In the genomic region with DNA sequence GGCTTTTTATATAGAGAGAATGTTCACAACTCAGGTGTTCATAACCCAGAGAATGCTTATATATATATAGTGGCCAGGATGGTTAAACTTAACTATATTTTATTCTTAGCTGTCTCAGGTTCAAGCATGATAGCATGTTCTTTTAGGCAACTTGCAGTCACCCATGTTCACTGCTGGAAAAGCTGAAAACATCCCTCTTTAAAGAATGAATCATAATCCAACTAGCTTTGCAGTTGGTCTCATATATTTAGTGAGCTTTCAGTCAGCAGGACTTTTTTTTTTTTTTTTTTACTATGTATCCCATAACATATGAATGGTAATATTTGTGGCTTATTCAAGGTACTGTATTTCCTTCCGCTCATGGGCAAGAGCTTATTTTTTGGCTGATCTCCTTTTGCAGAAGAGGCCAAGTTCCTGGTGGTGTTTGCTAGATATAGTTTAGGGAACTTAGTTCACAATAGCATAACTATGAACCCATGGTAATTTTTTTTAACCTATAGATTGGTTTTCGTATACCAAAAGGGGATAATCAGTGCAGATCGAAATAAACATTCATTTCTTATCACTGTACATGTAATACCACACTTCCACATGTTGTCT, we compare ENCODE assay signal across 16 cellular contexts.
DNase-seq lines count a peak whose midpoint lies in the region; ATAC-seq and TF ChIP-seq lines count a peak whose summit lies in the region.
"Had no signal": no experiment of that assay in that cellular context is flagged by ENCODE, and none has a peak within 500 bp of the region (broad histone marks: within the 10 kb centered on the region; RNA-seq: fewer than 3 reads in every experiment).

No MANE protein-coding gene starts in this region.

- no peak overlapping the region for H2AFZ ChIP-seq in GM23338
- H2AFZ ChIP-seq in trophoblast cell (ENCODE audit: insufficient read depth, low read length, poor library complexity): no peak overlapping the region

- no peak overlapping the region for H3K4ac ChIP-seq in trophoblast cell (ENCODE audit: low read depth, low read length)

- no peaks in the 10 kb centered on the region for H3K9me3 Mint-ChIP-seq in GM23338
- H3K9me3 Mint-ChIP-seq: activated CD4-positive, alpha-beta memory T cell treated with anti-CD3 and anti-CD28 coated beads, Interleukin-2, amount 10 ng/mL, durations not matched to agents 7 days and 5 days; natural killer cell treated with Interleukin-12 subunit alpha and Interleukin-12 subunit beta and Interleukin-15 and Interleukin-18, amount 100 ng/mL, for 72 hours had no signal

- no peak overlapping the region for H3K14ac ChIP-seq in trophoblast cell (ENCODE audit: low read length)

- no peak overlapping the region for H4K91ac ChIP-seq in trophoblast cell (ENCODE audit: low read depth, low read length)

- H3K4me2 ChIP-seq in GM23338: 0 out of 2 replicates have a peak overlapping the region, but pooled peaks have one; percentile 25
- peak overlapping the region; percentile 22 for H3K4me2 ChIP-seq in skeletal muscle satellite cell (ENCODE audit: low read length)
- H3K4me2 ChIP-seq in trophoblast cell (ENCODE audit: low read length): no peak overlapping the region

- H3K79me2 ChIP-seq in GM23338 (replicated peaks; ENCODE audit: insufficient read depth) (peaks cover 16% of the 10 kb centered on the region), trophoblast cell (ENCODE audit: control insufficient read depth, insufficient read depth, low read length, poor library complexity) (no peaks in the 10 kb centered on the region)

- H3K4me1 ChIP-seq in GM23338 (ENCODE audit: insufficient read depth) (peaks cover 43% of the 10 kb centered on the region), skeletal muscle satellite cell (ENCODE audit: control insufficient read depth, insufficient read depth, low read length) (peaks cover 29% of the 10 kb centered on the region), BE2C (peaks cover 12% of the 10 kb centered on the region; the same call in 1 of the 2 replicates), trophoblast cell (ENCODE audit: control insufficient read depth in 1 of 2, insufficient read depth in 2 of 2, low read length in 2 of 2) (peaks cover 0 to 2% of the 10 kb centered on the region in 2 experiments)

- no peaks in the 10 kb centered on the region for H3K9me2 ChIP-seq in GM23338 (ENCODE audit: insufficient read depth)

- no peak overlapping the region for H2BK5ac ChIP-seq in trophoblast cell (ENCODE audit: low read depth, low read length, poor library complexity)

- no peaks in the 10 kb centered on the region for H3K36me3 ChIP-seq in GM23338 (ENCODE audit: insufficient read depth)
- H3K36me3 ChIP-seq in skeletal muscle satellite cell (ENCODE audit: insufficient read depth, low read length): no peaks in the 10 kb centered on the region
- H3K36me3 ChIP-seq in BE2C: no peaks in the 10 kb centered on the region
- H3K36me3 ChIP-seq in trophoblast cell (ENCODE audit: control insufficient read depth in 1 of 2, insufficient read depth in 2 of 2, low read length in 2 of 2): no peaks in the 10 kb centered on the region
- H3K36me3 ChIP-seq: cardiac muscle cell, HAP-1, thoracic aorta had no signal

- no peak overlapping the region for H3K23ac ChIP-seq in trophoblast cell (ENCODE audit: low read length)

- H3K18ac ChIP-seq in trophoblast cell (ENCODE audit: low read length): no peak overlapping the region

- H3K36me3 Mint-ChIP-seq in GM23338 (ENCODE audit: low read depth): no peaks in the 10 kb centered on the region
- H3K36me3 Mint-ChIP-seq: natural killer cell treated with Interleukin-12 subunit alpha and Interleukin-12 subunit beta and Interleukin-15 and Interleukin-18, amount 100 ng/mL, for 72 hours had no signal

- no peaks in the 10 kb centered on the region for H3K9me3 ChIP-seq in skeletal muscle satellite cell (replicated peaks; ENCODE audit: low read length)
- H3K9me3 ChIP-seq in BE2C: no peaks in the 10 kb centered on the region
- no peaks in the 10 kb centered on the region for H3K9me3 ChIP-seq in trophoblast cell (ENCODE audit: insufficient read depth, low read depth, low read length)
- H3K9me3 ChIP-seq: HAP-1, thoracic aorta had no signal

- H3K27me3 Mint-ChIP-seq in GM23338 (ENCODE audit: insufficient read depth, low read depth, poor library complexity): peaks cover 2% of the 10 kb centered on the region
- H3K27me3 Mint-ChIP-seq: activated CD4-positive, alpha-beta memory T cell treated with anti-CD3 and anti-CD28 coated beads, Interleukin-2, amount 10 ng/mL, durations not matched to agents 7 days and 5 days; natural killer cell treated with Interleukin-12 subunit alpha and Interleukin-12 subunit beta and Interleukin-15 and Interleukin-18, amount 100 ng/mL, for 72 hours; T-helper 17 cell had no signal

- H3K27me3 ChIP-seq in GM23338 (ENCODE audit: insufficient read depth) (no peaks in the 10 kb centered on the region), skeletal muscle satellite cell (ENCODE audit: control insufficient read depth, insufficient read depth, low read length) (no peaks in the 10 kb centered on the region), BE2C (no peaks in the 10 kb centered on the region), trophoblast cell (ENCODE audit: insufficient read depth, low read length) (no peaks in the 10 kb centered on the region)
- H3K27me3 ChIP-seq: cardiac muscle cell had no signal

- no peaks in the 10 kb centered on the region for H3F3A ChIP-seq in GM23338 (replicated peaks; ENCODE audit: low read depth)

- TF ChIP-seq CTCF in GM23338 (conservative IDR thresholded peaks at IDR 0.05; ENCODE audit: low read depth in 2 of 2): no peak
- TF ChIP-seq CTCF in BE2C (IDR thresholded peaks at IDR 0.05; ENCODE audit: low read depth, low read length): no peak

- H3K4me1 Mint-ChIP-seq in GM23338: peaks cover 36% of the 10 kb centered on the region

- no peaks in the 10 kb centered on the region for H3K79me1 ChIP-seq in trophoblast cell (ENCODE audit: low read length)

- H2BK120ac ChIP-seq in trophoblast cell (ENCODE audit: insufficient read depth, low read length, poor library complexity): no peak overlapping the region

- H3K9ac ChIP-seq in skeletal muscle satellite cell (ENCODE audit: low read depth, low read length) (peak overlapping the region; percentile 20), trophoblast cell (ENCODE audit: low read length) (no peak overlapping the region)

- H4K20me1 ChIP-seq in GM23338 (replicated peaks; ENCODE audit: insufficient read depth): no peaks in the 10 kb centered on the region

- no CpG with 5 or more reads among the region's 3 CpGs for WGBS in trophoblast cell (ENCODE audit: extremely low coverage, insufficient coverage, insufficient read length)

- H3K27ac Mint-ChIP-seq in GM23338: no peak overlapping the region
- H3K27ac Mint-ChIP-seq: activated CD4-positive, alpha-beta memory T cell treated with anti-CD3 and anti-CD28 coated beads, Interleukin-2, amount 10 ng/mL, durations not matched to agents 7 days and 5 days; T-helper 17 cell had no signal

- H2BK12ac ChIP-seq in trophoblast cell (ENCODE audit: low read length): no peak overlapping the region

- H3K4me3 ChIP-seq in GM23338: no peak overlapping the region
- no peak overlapping the region for H3K4me3 ChIP-seq in skeletal muscle satellite cell (ENCODE audit: low read length)
- no peak overlapping the region for H3K4me3 ChIP-seq in BE2C (ENCODE audit: low read depth, low read length)
- H3K4me3 ChIP-seq in trophoblast cell (ENCODE audit: low read depth, low read length): no peak overlapping the region
- H3K4me3 ChIP-seq: cardiac muscle cell, HAP-1, skin epidermis, thoracic aorta had no signal

- ATAC-seq in GM23338 (no peak), GM18505 (IDR thresholded peaks at IDR 0.05; ENCODE audit: unreplicated experiment) (no peak)
- ATAC-seq: natural killer cell treated with Interleukin-12 subunit alpha and Interleukin-12 subunit beta and Interleukin-15 and Interleukin-18, amount 100 ng/mL, for 72 hours had no signal

- DNase-seq in GM23338 (ENCODE audit: low spot score) (no peak), NOMO-1 treated with dmso at 0.1 percent for 144 hours (lab: John Stamatoyannopoulos, UW; ENCODE audit: unreplicated experiment) (peak; percentile 67), epithelial cell of prostate (ENCODE audit: low read depth, low spot score) (no peak), BE2C (no peak), trophoblast cell (no peak)
- DNase-seq: activated CD4-positive, alpha-beta memory T cell treated with anti-CD3 and anti-CD28 coated beads, Interleukin-2, amount 10 ng/mL, durations not matched to agents 7 days and 5 days; DMS 273 treated with DMSO at 0.1 percent for 48 hours; NCI-H187; T-helper 17 cell had no signal

- no peak overlapping the region for H3K4me3 Mint-ChIP-seq in GM23338
- H3K4me3 Mint-ChIP-seq: activated CD4-positive, alpha-beta memory T cell treated with anti-CD3 and anti-CD28 coated beads, Interleukin-2, amount 10 ng/mL, durations not matched to agents 7 days and 5 days; natural killer cell treated with Interleukin-12 subunit alpha and Interleukin-12 subunit beta and Interleukin-15 and Interleukin-18, amount 100 ng/mL, for 72 hours; T-helper 17 cell had no signal

- H4K12ac ChIP-seq in trophoblast cell (ENCODE audit: low read depth, low read length): no peak overlapping the region

- no peak overlapping the region for H4K8ac ChIP-seq in trophoblast cell (ENCODE audit: low read depth, low read length)

- no peak for TF ChIP-seq POLR2A in GM18505 (IDR thresholded peaks at IDR 0.05; ENCODE audit: borderline replicate concordance, extremely low read depth, insufficient read depth, insufficient read length)

- H2AK5ac ChIP-seq in trophoblast cell (ENCODE audit: low read length): no peak overlapping the region

- H3K27ac ChIP-seq in GM23338 (ENCODE audit: low read depth) (no peak overlapping the region), epithelial cell of prostate (peak overlapping the region; percentile 84), trophoblast cell (ENCODE audit: low read depth, low read length) (no peak overlapping the region)
- H3K27ac ChIP-seq: cardiac muscle cell, thoracic aorta had no signal

TF ChIP-seq in GM23338, 12 proteins besides CTCF, POLR2A, EP300 and RAD21:
- TF ChIP-seq STAT1 (IDR thresholded peaks at IDR 0.05; ENCODE audit: unreplicated experiment): no peak
TF ChIP-seq in GM23338: peak in this region for 0.
